1 cellular context compared by ENCODE assay signal in genomic region chr6:5898563-5898962, GRCh38.
TF ChIP-seq lines count a peak whose summit lies in the region.

No MANE protein-coding gene starts in this region.

TF ChIP-seq in H1, 55 proteins besides CTCF, POLR2A, EP300 and RAD21 (continued from another document):
- TF ChIP-seq USF2 (IDR thresholded peaks at IDR 0.05; ENCODE audit: low read length) (no peak), PHF8 (conservative IDR thresholded peaks at IDR 0.05; ENCODE audit: low read depth, low read length) (no peak), ATF2 (IDR thresholded peaks at IDR 0.05; ENCODE audit: low read length) (no peak), HDAC2 (IDR thresholded peaks at IDR 0.05; ENCODE audit: borderline replicate concordance in 1 of 2, low read depth in 2 of 2, low read length in 2 of 2) (no peak), ASH2L (IDR thresholded peaks at IDR 0.05; ENCODE audit: low read length) (no peak), MAX (IDR thresholded peaks at IDR 0.05) (no peak), SP1 (IDR thresholded peaks at IDR 0.05; ENCODE audit: low read depth, low read length) (no peak), ZNF274 (IDR thresholded peaks at IDR 0.05; ENCODE audit: borderline replicate concordance, extremely low read depth, low read length) (no peak), SAP30 (IDR thresholded peaks at IDR 0.05; ENCODE audit: insufficient read depth, insufficient replicate concordance, low read length) (no peak), GABPA (IDR thresholded peaks at IDR 0.05; ENCODE audit: borderline replicate concordance, insufficient read depth, low read length) (no peak), NRF1 (IDR thresholded peaks at IDR 0.05; ENCODE audit: low read depth, low read length) (no peak), CREB1 (IDR thresholded peaks at IDR 0.05) (no peak), POLR2AphosphoS5 (IDR thresholded peaks at IDR 0.05; ENCODE audit: low read depth, low read length) (no peak), KDM5A (IDR thresholded peaks at IDR 0.05; ENCODE audit: low read length) (no peak), RXRA (IDR thresholded peaks at IDR 0.05; ENCODE audit: insufficient read depth, low read depth, low read length) (no peak)
